In genomic region chr21:42782723-42783247, GRCh38 we compare ENCODE assay signal across 1 cellular context.
TF ChIP-seq lines count a peak whose summit lies in the region.

No MANE protein-coding gene starts in this region.

TF ChIP-seq in GM23338, 12 proteins besides CTCF, POLR2A, EP300 and RAD21:
- no peak for TF ChIP-seq ZNF462 (CRISPR knock-in tag; IDR thresholded peaks at IDR 0.05)
- TF ChIP-seq ETS1 (IDR thresholded peaks at IDR 0.05): no peak
- TF ChIP-seq ZNF114 (CRISPR knock-in tag; IDR thresholded peaks at IDR 0.05): no peak
- no peak for TF ChIP-seq REST (IDR thresholded peaks at IDR 0.05; ENCODE audit: unreplicated experiment)
- no peak for TF ChIP-seq ZNF331 (CRISPR knock-in tag; IDR thresholded peaks at IDR 0.05; ENCODE audit: low read depth)
- no peak for TF ChIP-seq CREB1 (CRISPR knock-in tag; IDR thresholded peaks at IDR 0.05; ENCODE audit: low read depth)
